In genomic region chr19:1172353-1173159, GRCh38 we compare ENCODE assay signal across 8 cellular contexts. TPM values are rescaled to one million over a fixed set of nuclear protein-coding genes. Genes with fewer than 3 reads are reported as not detected.
A peak's percentile ranks its signal among the peaks of the same experiment; 100 is the strongest.
DNase-seq lines count a peak whose midpoint lies in the region; ATAC-seq and TF ChIP-seq lines count a peak whose summit lies in the region.

No MANE protein-coding gene starts in this region.

- H3K27ac ChIP-seq in adipose tissue (ENCODE audit: low read depth, low read length) (peak overlapping the region; percentile 99), left ventricle myocardium inferior (replicated peaks) (peak overlapping the region; percentile 94)

- H3K27me3 ChIP-seq in left ventricle myocardium inferior (ENCODE audit: low read depth) = no peaks in the 10 kb centered on the region

- intact Hi-C loops in left ventricle myocardium inferior (cut with micrococcal nuclease) = no loop called here

- H3K4me1 ChIP-seq in left ventricle myocardium inferior = peaks cover 39% of the 10 kb centered on the region

- no peaks in the 10 kb centered on the region for H3K9me3 Mint-ChIP-seq in progenitor cell of endocrine pancreas (ENCODE audit: low read depth)

- DNase-seq in Ammon's horn (ENCODE audit: low spot score) = peak; percentile 44
- DNase-seq in KBM-7 = peak; percentile 25
- DNase-seq in left ventricle myocardium inferior = no peak
- no peak for DNase-seq in progenitor cell of endocrine pancreas (ENCODE audit: low spot score, unreplicated experiment)
- DNase-seq in NK-92 treated with Interleukin-12 subunit alpha and Interleukin-12 subunit beta, amount 100 ng/mL, for 24 hours (lab: John Stamatoyannopoulos, UW) = no peak

- in situ Hi-C loops in KBM-7 (cut with MboI; ENCODE audit: low pct_unique_long_range_greater_than_20kb, low sequenced_read_pairs) = no loop called here

- no peaks in the 10 kb centered on the region for H3K27me3 Mint-ChIP-seq in progenitor cell of endocrine pancreas

- peak overlapping the region; percentile 85 for H3K27ac Mint-ChIP-seq in progenitor cell of endocrine pancreas

- WGBS in adipose tissue, 3 donors = 13 to 22% (median 21%) methylated on average over 31 to 36 of the region's 36 CpGs

- H3K4me3 Mint-ChIP-seq in progenitor cell of endocrine pancreas (ENCODE audit: low read depth) = peak overlapping the region; percentile 86

- H3K36me3 Mint-ChIP-seq in progenitor cell of endocrine pancreas (ENCODE audit: insufficient read depth) = peaks cover 1% of the 10 kb centered on the region

- no peaks in the 10 kb centered on the region for H3K9me3 ChIP-seq in left ventricle myocardium inferior (replicated peaks)

- H3K4me3 ChIP-seq in left ventricle myocardium inferior = peak overlapping the region; percentile 94

- no peaks in the 10 kb centered on the region for H3K36me3 ChIP-seq in left ventricle myocardium inferior

- ATAC-seq in HG03460 (IDR thresholded peaks at IDR 0.05; ENCODE audit: unreplicated experiment) (no peak), GM18868 (IDR thresholded peaks at IDR 0.05; ENCODE audit: unreplicated experiment) (no peak)

- peaks cover 19% of the 10 kb centered on the region for H3K4me1 Mint-ChIP-seq in progenitor cell of endocrine pancreas (ENCODE audit: low read depth)

- TF ChIP-seq CTCF in left ventricle myocardium inferior (IDR thresholded peaks at IDR 0.05; ENCODE audit: borderline replicate concordance) (no peak), progenitor cell of endocrine pancreas (IDR thresholded peaks at IDR 0.05; ENCODE audit: unreplicated experiment) (no peak)

RNA-seq across cellular contexts. Expression of gene SBNO2, which starts 1.5 kb away (rescaled TPM):
- polyA plus RNA-seq in adipose tissue = 100 to 1,000 TPM in 1 of 3 donors, 10 to 100 TPM in 2; 22.0 to 155 (median 53.1) TPM
- 16.9 TPM for total RNA-seq in left ventricle myocardium inferior
- total RNA-seq in progenitor cell of endocrine pancreas = 40.9 and 43.2 TPM in 2 replicates

RNA-seq across cellular contexts. Expression of gene STK11, which starts 33.0 kb away (rescaled TPM):
- polyA plus RNA-seq in adipose tissue = 10 to 100 TPM; 24.5 to 42.9 (median 39.4) TPM
- total RNA-seq in left ventricle myocardium inferior = 50.1 TPM
- 59.3 and 61.5 TPM in 2 replicates for total RNA-seq in progenitor cell of endocrine pancreas

Comparison
In these comparisons a context has a peak if more than half of its experiments do, and no peak if none do; other contexts are left out.
1. DNase-seq: peak in Ammon's horn (single experiment) and KBM-7 (single experiment); none in left ventricle myocardium inferior (single experiment), progenitor cell of endocrine pancreas (single experiment) and NK-92 treated with Interleukin-12 subunit alpha and Interleukin-12 subunit beta, amount 100 ng/mL, for 24 hours (single experiment).